ENCODE assay signal across 8 cellular contexts in genomic region chr5:93607367-93608258, GRCh38. TPM values are rescaled to one million over a fixed set of nuclear protein-coding genes. Genes with fewer than 3 reads are reported as not detected.
A peak's percentile ranks its signal among the peaks of the same experiment; 100 is the strongest.
DNase-seq lines count a peak whose midpoint lies in the region; ATAC-seq and TF ChIP-seq lines count a peak whose summit lies in the region.

No MANE protein-coding gene starts in this region.

- 8 to 11% methylated on average over 19 of the region's 19 CpGs for WGBS in sigmoid colon, 2 donors

- no peaks in the 10 kb centered on the region for H3K9me2 ChIP-seq in HCT116 (ENCODE audit: insufficient read depth)

- H3K27me3 Mint-ChIP-seq in activated T-cell treated with anti-CD3 and anti-CD28 coated beads, Interleukin-2, amount 50 U/mL, for 72 hours (ENCODE audit: low read depth) = peaks cover 75% of the 10 kb centered on the region

- peak; percentile 55 to 78 (median 67) for TF ChIP-seq CTCF in HCT116 (IDR thresholded peaks at IDR 0.05 in 2 of 3, conservative IDR thresholded peaks at IDR 0.05 in 1 of 3; ENCODE audit: borderline replicate concordance in 1 of 3, insufficient read depth in 1 of 3, low read depth in 2 of 3, low read length in 2 of 3)
- peak in 1 of 4 experiments; percentile 22 for TF ChIP-seq CTCF in sigmoid colon (IDR thresholded peaks at IDR 0.05)

- intact Hi-C loops in HCT116 (cut with micrococcal nuclease) (loop anchor here (10.0 kb wide), 2 partner anchors 287 to 1247 kb away; no protein-coding TSS in a partner anchor), sigmoid colon (cut with DNase I) (no loop called here)

- no peak overlapping the region for H2AFZ ChIP-seq in HCT116 (ENCODE audit: low read depth, low read length, poor library complexity, severe bottlenecking)

- no TSS peak for BruUV-seq in HCT116 (replicated peaks; lab: Mats Ljungman, UMichigan)

- H3K79me2 ChIP-seq in HCT116 (ENCODE audit: insufficient read depth, low read length) = no peaks in the 10 kb centered on the region

- H3K27ac ChIP-seq in HCT116 (ENCODE audit: low read depth, low read length) (no peak overlapping the region), sigmoid colon (peak overlapping the region in 1 of 4 donors; percentile 68)

- peak; percentile 83 for ATAC-seq in HCT116
- peak; percentile 80 to 81 for ATAC-seq in activated T-cell treated with anti-CD3 and anti-CD28 coated beads, Interleukin-2, amount 50 U/mL, for 72 hours (replicated peaks in 1 of 2)

- H3K4me3 Mint-ChIP-seq in activated T-cell treated with anti-CD3 and anti-CD28 coated beads, Interleukin-2, amount 50 U/mL, for 72 hours = peak overlapping the region; percentile 24 to 66

- H3K36me3 Mint-ChIP-seq in activated T-cell treated with anti-CD3 and anti-CD28 coated beads, Interleukin-2, amount 50 U/mL, for 72 hours (ENCODE audit: insufficient read depth in 2 of 2) = peaks cover 2 to 3% of the 10 kb centered on the region in 2 donors

- no peaks in the 10 kb centered on the region for H4K20me1 ChIP-seq in HCT116 (ENCODE audit: insufficient read depth)

- RAD21 ChIA-PET in HCT116 (lab: Charles Lee; ENCODE audit: low non-redundant PET in 1 of 2, low total read pairs in 2 of 2, uncharacterized antibody in 2 of 2, unreplicated experiment in 2 of 2) = interaction anchor here (1.3 to 1.8 kb wide), 2 partner anchors 193 to 194 kb away, joined by 6 to 8 read pairs; no protein-coding TSS in a partner anchor

- TF ChIP-seq POLR2A in HCT116 (IDR thresholded peaks at IDR 0.05; ENCODE audit: borderline replicate concordance, extremely low read depth, insufficient read depth, insufficient read length) = no peak
- TF ChIP-seq POLR2A in sigmoid colon (IDR thresholded peaks at IDR 0.05) = no peak

- peaks cover 35% of the 10 kb centered on the region for H3K4me1 Mint-ChIP-seq in activated T-cell treated with anti-CD3 and anti-CD28 coated beads, Interleukin-2, amount 50 U/mL, for 72 hours (ENCODE audit: low read depth)

- no peak overlapping the region for H3K4me3 ChIP-seq in HCT116 (replicated peaks in 1 of 2; ENCODE audit: low read depth in 1 of 2, low read length in 2 of 2)
- no peak overlapping the region for H3K4me3 ChIP-seq in sigmoid colon

- TF ChIP-seq RAD21 in HCT116 (IDR thresholded peaks at IDR 0.05; ENCODE audit: low read depth) = peak; percentile 77

- H3K4me1 ChIP-seq in HCT116 (ENCODE audit: control insufficient read depth in 1 of 2, insufficient read depth in 2 of 2, low read length in 2 of 2) = peaks cover 14 to 18% of the 10 kb centered on the region in 2 experiments; a peak in 2 of 4 replicates
- H3K4me1 ChIP-seq in sigmoid colon = peaks cover 0 to 22% (median 18%) of the 10 kb centered on the region in 4 donors

- no peaks in the 10 kb centered on the region for H3K9me3 Mint-ChIP-seq in activated T-cell treated with anti-CD3 and anti-CD28 coated beads, Interleukin-2, amount 50 U/mL, for 72 hours

- POLR2A ChIA-PET in HCT116 (lab: Charles Lee) = interaction anchor here (1.0 to 1.7 kb wide), 2 partner anchors 25 to 194 kb away, joined by 3 to 8 read pairs; partner anchors contain the start of gene NR2F1

- H3K27ac Mint-ChIP-seq in activated T-cell treated with anti-CD3 and anti-CD28 coated beads, Interleukin-2, amount 50 U/mL, for 72 hours = no peak overlapping the region

- H3K36me3 ChIP-seq in HCT116 (ENCODE audit: control insufficient read depth in 1 of 2, insufficient read depth in 2 of 2, low read length in 2 of 2) (no peaks in the 10 kb centered on the region), sigmoid colon (no peaks in the 10 kb centered on the region)

- CTCF ChIA-PET in HCT116 (lab: Charles Lee) = interaction anchor here (0.6 to 1.8 kb wide), 8 partner anchors 13 to 1286 kb away, joined by 3 to 18 read pairs (median 4); no protein-coding TSS in a partner anchor

- peak; percentile 52 for DNase-seq in ACHN
- peak; percentile 39 for DNase-seq in GDM1 (lab: John Stamatoyannopoulos, UW)
- DNase-seq in HCT116 (ENCODE audit: low read depth, low spot score) = no peak
- peak; percentile 74 for DNase-seq in NAMALWA (ENCODE audit: low spot score)
- DNase-seq in activated T-cell treated with anti-CD3 and anti-CD28 coated beads, Interleukin-2, amount 50 U/mL, for 72 hours = peak in 1 of 2 donors; percentile 43
- peak; percentile 36 to 86 for DNase-seq in hippocampal formation (lab: John Stamatoyannopoulos, UW)
- peak; percentile 33 for DNase-seq in stimulated activated naive CD4-positive, alpha-beta T cell treated with Interleukin-2 at 50 U/mL for 16 hours (lab: John Stamatoyannopoulos, UW)
- DNase-seq in sigmoid colon = no peak

- H3K27me3 ChIP-seq in HCT116 (ENCODE audit: insufficient read depth, low read length) (peaks cover 54% of the 10 kb centered on the region), sigmoid colon (peaks cover 39 to 100% (median 77%) of the 10 kb centered on the region in 3 donors)

- H3K9ac ChIP-seq in HCT116 (ENCODE audit: low read length) = no peak overlapping the region

- in situ Hi-C loops in ACHN (cut with HindIII; ENCODE audit: low pct_ligation_motif_present, low pct_unique_long_range_greater_than_20kb, low sequenced_read_pairs) = loop anchor here (25.0 kb wide), 1 partner anchor 205 kb away; no protein-coding TSS in a partner anchor

- H3K4me2 ChIP-seq in HCT116 (ENCODE audit: low read length) = peak overlapping the region; percentile 39

- H3K9me3 ChIP-seq in HCT116 (ENCODE audit: control insufficient read depth in 1 of 2, insufficient read depth in 1 of 2, low read depth in 1 of 2, low read length in 2 of 2) (no peaks in the 10 kb centered on the region), sigmoid colon (no peaks in the 10 kb centered on the region)

- no peak for TF ChIP-seq EP300 in sigmoid colon (IDR thresholded peaks at IDR 0.05)

TF ChIP-seq in HCT116, 20 proteins besides CTCF, POLR2A, EP300 and RAD21:
- peak; percentile 28; the same call in 1 of the 2 replicates for TF ChIP-seq CBX3 (IDR thresholded peaks at IDR 0.05; ENCODE audit: low read depth)
- TF ChIP-seq TCF7L2 (IDR thresholded peaks at IDR 0.05; ENCODE audit: borderline replicate concordance, extremely low read depth, insufficient read depth, insufficient read length) = no peak
TF ChIP-seq in HCT116: peak in this region for 1.

RNA-seq across cellular contexts. Expression of gene NR2F1, which starts 24.6 kb away (rescaled TPM):
- 51.2 TPM for total RNA-seq in HCT116 (2021; ENCODE audit: unreplicated experiment)
- polyA plus RNA-seq in HCT116 (2012) = 63.0 and 64.6 TPM in 2 replicates
- total RNA-seq in activated T-cell treated with anti-CD3 and anti-CD28 coated beads, Interleukin-2, amount 50 U/mL, for 72 hours = not detected
- total RNA-seq in sigmoid colon = 10 to 100 TPM; 16.3 to 24.1 (median 17.5) TPM
- polyA plus RNA-seq in sigmoid colon = 1 to 10 TPM; 1.4 to 8.4 (median 7.6) TPM

RNA-seq across cellular contexts. Expression of gene NR2F1-AS1, which starts 26.6 kb away (rescaled TPM):
- 20.1 TPM for total RNA-seq in HCT116 (2021; ENCODE audit: unreplicated experiment)
- polyA plus RNA-seq in HCT116 (2012) = 12.7 and 18.1 TPM in 2 replicates
- under 1 TPM; 0.41 to 0.93 TPM for total RNA-seq in activated T-cell treated with anti-CD3 and anti-CD28 coated beads, Interleukin-2, amount 50 U/mL, for 72 hours
- total RNA-seq in sigmoid colon = 10 to 100 TPM in 1 of 4 donors, 1 to 10 TPM in 3; 6.7 to 15.2 (median 9.1) TPM
- 1 to 10 TPM; 1.4 to 9.0 (median 3.2) TPM for polyA plus RNA-seq in sigmoid colon

Comparison
In these comparisons a context has a peak if more than half of its experiments do, and no peak if none do; other contexts are left out.
1. DNase-seq: peak in ACHN (single experiment), GDM1 (single experiment), NAMALWA (single experiment), hippocampal formation (2 of 2) and stimulated activated naive CD4-positive, alpha-beta T cell treated with Interleukin-2 at 50 U/mL for 16 hours (single experiment); none in HCT116 (single experiment) and sigmoid colon (single experiment).
2. RNA of gene NR2F1, which starts 24.6 kb away (total RNA-seq): 51.2 TPM in HCT116 (single experiment) and 16.3 to 24.1 TPM in sigmoid colon; not detected in activated T-cell treated with anti-CD3 and anti-CD28 coated beads, Interleukin-2, amount 50 U/mL, for 72 hours; every median in the first group is over 10 times any median in the second.